Comparison of ENCODE assay signal across 10 cellular contexts in genomic region chr5:76145945-76146344, GRCh38.
DNase-seq lines count a peak whose midpoint lies in the region; ATAC-seq and FAIRE-seq lines count a peak whose summit lies in the region.
"Had no signal": no experiment of that assay in that cellular context is flagged by ENCODE, and none has a peak within 500 bp of the region (broad histone marks: within the 10 kb centered on the region; RNA-seq: fewer than 3 reads in every experiment).

No MANE protein-coding gene starts in this region.

- no peak for ATAC-seq in HG02759 (IDR thresholded peaks at IDR 0.05; ENCODE audit: unreplicated experiment)
- ATAC-seq: left cardiac atrium had no signal

- no peaks in the 10 kb centered on the region for H3K4me1 ChIP-seq in iPS DF 6.9 (ENCODE audit: control insufficient read depth, insufficient read depth, low read length)

- WGBS in iPS DF 6.9 (ENCODE audit: insufficient coverage, insufficient read length), result no CpG with 5 or more reads among the region's 5 CpGs

- in situ Hi-C loops in SK-MEL-5 (cut with HindIII; ENCODE audit: low pct_unique_long_range_greater_than_20kb, low sequenced_read_pairs), result no loop called here

- H3K27me3 ChIP-seq in iPS DF 6.9 (ENCODE audit: control insufficient read depth, insufficient read depth, low read length), result no peaks in the 10 kb centered on the region

- peak; percentile 35 for FAIRE-seq in GM18507 (lab: Jason Lieb, UNC)

- H3K36me3 ChIP-seq in iPS DF 6.9 (ENCODE audit: control insufficient read depth, insufficient read depth, low read length), result no peaks in the 10 kb centered on the region

- H3K9me3 ChIP-seq in iPS DF 6.9 (ENCODE audit: control insufficient read depth, insufficient read depth, low read length), result no peaks in the 10 kb centered on the region

- no peak overlapping the region for H3K4me3 ChIP-seq in iPS DF 6.9 (ENCODE audit: low read length)
- H3K4me3 ChIP-seq: dorsolateral prefrontal cortex had no signal

- DNase-seq in NCI-H524 (lab: John Stamatoyannopoulos, UW) (peak; percentile 11 to 13), NCI-H524 treated with DMSO at 0.1 percent for 48 hours (lab: John Stamatoyannopoulos, UW) (no peak), GM18507 (ENCODE audit: extremely low spot score, insufficient read length, low read depth) (no peak), SK-MEL-5 (ENCODE audit: low read depth, low spot score) (peak; percentile 43), iPS DF 6.9 (ENCODE audit: low read depth, low spot score) (peak; percentile 35), NCI-H526 treated with DMSO at 0.1 percent for 48 hours (lab: John Stamatoyannopoulos, UW) (no peak), medulla oblongata (ENCODE audit: extremely low spot score) (no peak)
- DNase-seq: dorsolateral prefrontal cortex, left cardiac atrium had no signal

- H3K27ac ChIP-seq in iPS DF 6.9 (ENCODE audit: low read length), result no peak overlapping the region
- H3K27ac ChIP-seq: dorsolateral prefrontal cortex had no signal

Comparison
In these comparisons a context has a peak if more than half of its experiments do, and no peak if none do; other contexts are left out.
1. DNase-seq: peak in NCI-H524 (2 of 2), SK-MEL-5 (single experiment) and iPS DF 6.9 (single experiment); none in NCI-H524 treated with DMSO at 0.1 percent for 48 hours (single experiment), GM18507 (single experiment), NCI-H526 treated with DMSO at 0.1 percent for 48 hours (single experiment) and medulla oblongata (single experiment).